ENCODE assay signal across 1 cellular context in genomic region chr11:66612458-66612857, GRCh38.
TF ChIP-seq lines count a peak whose summit lies in the region.

No MANE protein-coding gene starts in this region.

TF ChIP-seq in HEK293, 187 proteins besides CTCF, POLR2A, EP300 and RAD21:
- TF ChIP-seq KLF16 (tag by site-specific recombination; IDR thresholded peaks at IDR 0.05) = no peak
- TF ChIP-seq KLF1 (tag by site-specific recombination; IDR thresholded peaks at IDR 0.05) = 0 out of 2 replicates have a peak, but pooled peaks have one; percentile 41
